ENCODE assay signal across 21 cellular contexts in genomic region chr2:54898451-54899226, GRCh38.
DNase-seq lines count a peak whose midpoint lies in the region; ATAC-seq, FAIRE-seq and TF ChIP-seq lines count a peak whose summit lies in the region.
"Had no signal": no experiment of that assay in that cellular context is flagged by ENCODE, and none has a peak within 500 bp of the region (broad histone marks: within the 10 kb centered on the region; RNA-seq: fewer than 3 reads in every experiment).

No MANE protein-coding gene starts in this region.

- no peaks in the 10 kb centered on the region for H3K36me3 Mint-ChIP-seq in activated T-cell treated with anti-CD3 and anti-CD28 coated beads, Interleukin-2, amount 50 U/mL, for 72 hours (ENCODE audit: insufficient read depth in 2 of 2)
- no peaks in the 10 kb centered on the region for H3K36me3 Mint-ChIP-seq in activated T-helper 1 cell treated with anti-CD3 and anti-CD28 coated beads, Interleukin-12 subunit alpha, Interleukin-12 subunit beta, Interleukin-2, Interleukin-4 antibody, amounts not matched to agents 30 ng/mL and 10 ng/mL and 1 ng/mL, durations not matched to agents 14 hours and 24 hours and 36 hours (ENCODE audit: low read depth)
- H3K36me3 Mint-ChIP-seq: stimulated activated naive B cell treated with anti-CD40 and anti-IgM and Interleukin-4, amounts not matched to agents 10 μg/mL and 1 μg/mL and 100 μg/mL, for 72 hours had no signal

- no peaks in the 10 kb centered on the region for H3K9me3 ChIP-seq in small intestine (ENCODE audit: control insufficient read depth, low read depth)
- H3K9me3 ChIP-seq in right atrium auricular region: peaks cover 4 to 17% of the 10 kb centered on the region in 2 donors
- H3K9me3 ChIP-seq: neutrophil, uterus had no signal

- no peaks in the 10 kb centered on the region for H3K36me3 ChIP-seq in small intestine (ENCODE audit: control insufficient read depth in 2 of 2, insufficient read depth in 2 of 2, low read length in 2 of 2)
- no peaks in the 10 kb centered on the region for H3K36me3 ChIP-seq in right atrium auricular region
- H3K36me3 ChIP-seq: cardiac muscle cell, neutrophil, uterus had no signal

- DNase-seq in activated T-cell treated with anti-CD3 and anti-CD28 coated beads, Interleukin-2, amount 50 U/mL, for 72 hours: no peak
- no peak for DNase-seq in activated T-cell treated with anti-CD3 and anti-CD28 coated beads, Interleukin-2, amount 50 U/mL, for 48 hours
- DNase-seq in NCI-H1105 treated with DMSO at 0.1 percent for 48 hours (lab: John Stamatoyannopoulos, UW) (peak; percentile 84), small intestine (peak; percentile 50), right atrium auricular region (ENCODE audit: low spot score) (no peak)
- no peak for DNase-seq in activated T-helper 1 cell treated with anti-CD3 and anti-CD28 coated beads, Interleukin-12 subunit alpha, Interleukin-12 subunit beta, Interleukin-2, Interleukin-4 antibody, amounts not matched to agents 30 ng/mL and 10 ng/mL and 1 ng/mL, durations not matched to agents 14 hours and 24 hours and 36 hours (ENCODE audit: low spot score)
- DNase-seq: activated B cell treated with CpG ODN at 0.5 μM for 24 hours; activated effector memory CD4-positive, alpha-beta T cell treated with Interleukin-2 at 50 U/mL for 16 hours; dermis blood vessel endothelial cell; mammary epithelial cell; NCI-H2081 treated with DMSO at 0.1 percent for 48 hours; stimulated activated CD4-positive, alpha-beta T cell treated with anti-CD3 and anti-CD28 coated beads, Interleukin-2, amount 100 ng/mL, for 48 hours; stimulated activated naive B cell treated with anti-CD40 and anti-IgM and Interleukin-4, amounts not matched to agents 10 μg/mL and 1 μg/mL and 100 μg/mL, for 72 hours; T-helper 9 cell; uterus had no signal

- H3K27me3 Mint-ChIP-seq in activated T-cell treated with anti-CD3 and anti-CD28 coated beads, Interleukin-2, amount 50 U/mL, for 72 hours (ENCODE audit: low read depth): no peaks in the 10 kb centered on the region
- no peaks in the 10 kb centered on the region for H3K27me3 Mint-ChIP-seq in activated T-helper 1 cell treated with anti-CD3 and anti-CD28 coated beads, Interleukin-12 subunit alpha, Interleukin-12 subunit beta, Interleukin-2, Interleukin-4 antibody, amounts not matched to agents 30 ng/mL and 10 ng/mL and 1 ng/mL, durations not matched to agents 14 hours and 24 hours and 36 hours (ENCODE audit: insufficient read depth)
- H3K27me3 Mint-ChIP-seq: activated B cell treated with CpG ODN at 0.5 μM for 24 hours; stimulated activated naive B cell treated with anti-CD40 and anti-IgM and Interleukin-4, amounts not matched to agents 10 μg/mL and 1 μg/mL and 100 μg/mL, for 72 hours had no signal

- intact Hi-C loops in activated T-helper 1 cell treated with anti-CD3 and anti-CD28 coated beads, Interleukin-12 subunit alpha, Interleukin-12 subunit beta, Interleukin-2, Interleukin-4 antibody, amounts not matched to agents 30 ng/mL and 10 ng/mL and 1 ng/mL, durations not matched to agents 14 hours and 24 hours and 36 hours (cut with micrococcal nuclease): loop anchor here (5.0 kb wide), 1 partner anchor 269 kb away; no protein-coding TSS in a partner anchor

- H3K4me3 Mint-ChIP-seq in activated T-cell treated with anti-CD3 and anti-CD28 coated beads, Interleukin-2, amount 50 U/mL, for 72 hours: peak overlapping the region; percentile 46 to 60
- no peak overlapping the region for H3K4me3 Mint-ChIP-seq in activated T-helper 1 cell treated with anti-CD3 and anti-CD28 coated beads, Interleukin-12 subunit alpha, Interleukin-12 subunit beta, Interleukin-2, Interleukin-4 antibody, amounts not matched to agents 30 ng/mL and 10 ng/mL and 1 ng/mL, durations not matched to agents 14 hours and 24 hours and 36 hours
- H3K4me3 Mint-ChIP-seq: activated B cell treated with CpG ODN at 0.5 μM for 24 hours; stimulated activated naive B cell treated with anti-CD40 and anti-IgM and Interleukin-4, amounts not matched to agents 10 μg/mL and 1 μg/mL and 100 μg/mL, for 72 hours had no signal

- WGBS in small intestine, 3 donors: 16 to 60% (median 36%) methylated on average over 7 of the region's 7 CpGs

- H3K9me3 Mint-ChIP-seq in activated T-cell treated with anti-CD3 and anti-CD28 coated beads, Interleukin-2, amount 50 U/mL, for 72 hours: no peaks in the 10 kb centered on the region
- H3K9me3 Mint-ChIP-seq in activated T-helper 1 cell treated with anti-CD3 and anti-CD28 coated beads, Interleukin-12 subunit alpha, Interleukin-12 subunit beta, Interleukin-2, Interleukin-4 antibody, amounts not matched to agents 30 ng/mL and 10 ng/mL and 1 ng/mL, durations not matched to agents 14 hours and 24 hours and 36 hours: no peaks in the 10 kb centered on the region
- H3K9me3 Mint-ChIP-seq: stimulated activated naive B cell treated with anti-CD40 and anti-IgM and Interleukin-4, amounts not matched to agents 10 μg/mL and 1 μg/mL and 100 μg/mL, for 72 hours had no signal

- peak overlapping the region; percentile 52 for H3K27ac Mint-ChIP-seq in activated T-cell treated with anti-CD3 and anti-CD28 coated beads, Interleukin-2, amount 50 U/mL, for 72 hours
- H3K27ac Mint-ChIP-seq in activated T-helper 1 cell treated with anti-CD3 and anti-CD28 coated beads, Interleukin-12 subunit alpha, Interleukin-12 subunit beta, Interleukin-2, Interleukin-4 antibody, amounts not matched to agents 30 ng/mL and 10 ng/mL and 1 ng/mL, durations not matched to agents 14 hours and 24 hours and 36 hours: peak overlapping the region; percentile 5
- H3K27ac Mint-ChIP-seq: activated B cell treated with CpG ODN at 0.5 μM for 24 hours; stimulated activated naive B cell treated with anti-CD40 and anti-IgM and Interleukin-4, amounts not matched to agents 10 μg/mL and 1 μg/mL and 100 μg/mL, for 72 hours had no signal

- H3K4me1 ChIP-seq in small intestine (ENCODE audit: control insufficient read depth in 2 of 2, insufficient read depth in 1 of 2, low read depth in 1 of 2, low read length in 1 of 2): peaks cover 3 to 11% of the 10 kb centered on the region in 2 donors
- no peaks in the 10 kb centered on the region for H3K4me1 ChIP-seq in right atrium auricular region
- H3K4me1 ChIP-seq: uterus had no signal

- ATAC-seq in activated T-cell treated with anti-CD3 and anti-CD28 coated beads, Interleukin-2, amount 50 U/mL, for 72 hours (replicated peaks in 1 of 2): no peak
- no peak for ATAC-seq in GM18502 (IDR thresholded peaks at IDR 0.05; ENCODE audit: poor library complexity, unreplicated experiment)
- ATAC-seq: stimulated activated naive B cell treated with anti-CD40 and anti-IgM and Interleukin-4, amounts not matched to agents 10 μg/mL and 1 μg/mL and 100 μg/mL, for 72 hours had no signal

- no peak for FAIRE-seq in small intestine (lab: Jason Lieb, UNC)
- FAIRE-seq: endothelial cell of umbilical vein had no signal

- no peak for TF ChIP-seq CTCF in right atrium auricular region (IDR thresholded peaks at IDR 0.05)

- H3K27ac ChIP-seq in small intestine (ENCODE audit: low read depth in 1 of 2, low read length in 1 of 2): no peak overlapping the region
- no peak overlapping the region for H3K27ac ChIP-seq in right atrium auricular region
- H3K27ac ChIP-seq: cardiac muscle cell, KMS-11, neutrophil, uterus had no signal

- H3K27me3 ChIP-seq in small intestine (ENCODE audit: control insufficient read depth in 2 of 2, insufficient read depth in 2 of 2, low read length in 2 of 2) (no peaks in the 10 kb centered on the region), right atrium auricular region (no peaks in the 10 kb centered on the region)
- H3K27me3 ChIP-seq: neutrophil, uterus had no signal

- H3K4me3 ChIP-seq in small intestine (ENCODE audit: low read depth in 1 of 2, low read length in 2 of 2) (no peak overlapping the region), right atrium auricular region (no peak overlapping the region)
- H3K4me3 ChIP-seq: cardiac muscle cell, smooth muscle cell, uterus had no signal

- peaks cover 19% of the 10 kb centered on the region for H3K4me1 Mint-ChIP-seq in activated T-cell treated with anti-CD3 and anti-CD28 coated beads, Interleukin-2, amount 50 U/mL, for 72 hours (ENCODE audit: low read depth)
- peaks cover 13% of the 10 kb centered on the region for H3K4me1 Mint-ChIP-seq in activated T-helper 1 cell treated with anti-CD3 and anti-CD28 coated beads, Interleukin-12 subunit alpha, Interleukin-12 subunit beta, Interleukin-2, Interleukin-4 antibody, amounts not matched to agents 30 ng/mL and 10 ng/mL and 1 ng/mL, durations not matched to agents 14 hours and 24 hours and 36 hours (ENCODE audit: low read depth)
- H3K4me1 Mint-ChIP-seq: activated B cell treated with CpG ODN at 0.5 μM for 24 hours; stimulated activated naive B cell treated with anti-CD40 and anti-IgM and Interleukin-4, amounts not matched to agents 10 μg/mL and 1 μg/mL and 100 μg/mL, for 72 hours had no signal

Comparison
In these comparisons a context has a peak if more than half of its experiments do, and no peak if none do; other contexts are left out.
1. DNase-seq: peak in NCI-H1105 treated with DMSO at 0.1 percent for 48 hours (single experiment) and small intestine (single experiment); none in activated T-cell treated with anti-CD3 and anti-CD28 coated beads, Interleukin-2, amount 50 U/mL, for 72 hours (0 of 2), activated T-cell treated with anti-CD3 and anti-CD28 coated beads, Interleukin-2, amount 50 U/mL, for 48 hours (0 of 2), activated T-helper 1 cell treated with anti-CD3 and anti-CD28 coated beads, Interleukin-12 subunit alpha, Interleukin-12 subunit beta, Interleukin-2, Interleukin-4 antibody, amounts not matched to agents 30 ng/mL and 10 ng/mL and 1 ng/mL, durations not matched to agents 14 hours and 24 hours and 36 hours (single experiment) and right atrium auricular region (single experiment).